ENCODE assay signal across 17 cellular contexts in genomic region chr10:99593312-99593711, GRCh38. TPM values are rescaled to one million over a fixed set of nuclear protein-coding genes. Genes with fewer than 3 reads are reported as not detected.
DNase-seq lines count a peak whose midpoint lies in the region; ATAC-seq and TF ChIP-seq lines count a peak whose summit lies in the region.
"Had no signal": no experiment of that assay in that cellular context is flagged by ENCODE, and none has a peak within 500 bp of the region (broad histone marks: within the 10 kb centered on the region; RNA-seq: fewer than 3 reads in every experiment).

No MANE protein-coding gene starts in this region.

- H3K36me3 ChIP-seq in MG63 (no peaks in the 10 kb centered on the region), transverse colon (no peaks in the 10 kb centered on the region)

- H3K4me3 ChIP-seq in MG63 (no peak overlapping the region), transverse colon (no peak overlapping the region)

- H3K27me3 ChIP-seq in MG63 (no peaks in the 10 kb centered on the region), transverse colon (no peaks in the 10 kb centered on the region)

- DNase-seq in DMS53 (lab: John Stamatoyannopoulos, UW), result peak; percentile 42
- no peak for DNase-seq in DMS53 treated with DMSO at 0.1 percent for 48 hours (lab: John Stamatoyannopoulos, UW; ENCODE audit: unreplicated experiment)
- DNase-seq in MG63, result peak; percentile 5
- peak; percentile 20 for DNase-seq in kidney tubule cell (ENCODE audit: low spot score)
- peak; percentile 82 for DNase-seq in transverse colon
- DNase-seq in activated T-cell treated with anti-CD3 and anti-CD28 coated beads, Interleukin-2, amount 50 U/mL, for 48 hours, result no peak
- DNase-seq: NCI-H1417, NCI-H2081 treated with DMSO at 0.1 percent for 48 hours, NCI-H2227 treated with DMSO at 0.1 percent for 48 hours, NCI-H526, OCI-M1, T-cell had no signal

- H3K9me3 Mint-ChIP-seq in activated T-helper 17 cell treated with anti-CD3 and anti-CD28 coated beads, Interleukin-2, amount 50 U/mL, for 72 hours, result no peaks in the 10 kb centered on the region
- H3K9me3 Mint-ChIP-seq: T-cell had no signal

- H3K27ac ChIP-seq in transverse colon, result peak overlapping the region; percentile 25 to 81 (median 68)
- H3K27ac ChIP-seq: 22Rv1, C4-2B, KMS-11 had no signal

- in situ Hi-C loops in transverse colon (cut with MboI; ENCODE audit: low pct_ligation_motif_present in 1 of 4, low pct_unique_long_range_greater_than_20kb in 1 of 4, low sequenced_read_pairs in 3 of 4), result no loop called here

- H3K9me3 ChIP-seq in MG63, result no peaks in the 10 kb centered on the region
- H3K9me3 ChIP-seq in transverse colon, result no peaks in the 10 kb centered on the region

- no peaks in the 10 kb centered on the region for H3K4me1 Mint-ChIP-seq in activated T-helper 17 cell treated with anti-CD3 and anti-CD28 coated beads, Interleukin-2, amount 50 U/mL, for 72 hours
- H3K4me1 Mint-ChIP-seq: T-cell had no signal

- H3K27ac Mint-ChIP-seq in activated T-helper 17 cell treated with anti-CD3 and anti-CD28 coated beads, Interleukin-2, amount 50 U/mL, for 72 hours, result no peak overlapping the region
- H3K27ac Mint-ChIP-seq: T-cell had no signal

- intact Hi-C loops in transverse colon (cut with DNase I; ENCODE audit: low total_unique reads), result no loop called here

- WGBS in transverse colon (ENCODE audit: low coverage in 1 of 2), 2 donors, result 36 to 38% methylated on average over 4 to 5 of the region's 5 CpGs

- H3K4me3 Mint-ChIP-seq in activated T-helper 17 cell treated with anti-CD3 and anti-CD28 coated beads, Interleukin-2, amount 50 U/mL, for 72 hours, result no peak overlapping the region
- H3K4me3 Mint-ChIP-seq: T-cell had no signal

- no peak for TF ChIP-seq EP300 in transverse colon (IDR thresholded peaks at IDR 0.05; ENCODE audit: low read depth)

- TF ChIP-seq CTCF in transverse colon (IDR thresholded peaks at IDR 0.05), result no peak

- no peak for ATAC-seq in activated T-helper 17 cell treated with anti-CD3 and anti-CD28 coated beads, Interleukin-2, amount 50 U/mL, for 72 hours (replicated peaks)
- no peak for ATAC-seq in GM21423 (IDR thresholded peaks at IDR 0.05; ENCODE audit: unreplicated experiment)
- ATAC-seq: T-cell had no signal

- no peaks in the 10 kb centered on the region for H3K36me3 Mint-ChIP-seq in activated T-helper 17 cell treated with anti-CD3 and anti-CD28 coated beads, Interleukin-2, amount 50 U/mL, for 72 hours (ENCODE audit: low read depth)
- H3K36me3 Mint-ChIP-seq: T-cell had no signal

- TF ChIP-seq POLR2A in transverse colon (IDR thresholded peaks at IDR 0.05), result no peak

- H3K4me1 ChIP-seq in transverse colon, result peaks cover 5 to 49% (median 23%) of the 10 kb centered on the region in 4 donors

- no peaks in the 10 kb centered on the region for H3K27me3 Mint-ChIP-seq in activated T-helper 17 cell treated with anti-CD3 and anti-CD28 coated beads, Interleukin-2, amount 50 U/mL, for 72 hours

RNA-seq across cellular contexts. Expression of gene SLC25A28, which starts 26.9 kb away (rescaled TPM):
- total RNA-seq in MG63 (2014; rRNA removed; shearing (Covaris generic); ENCODE audit: low replicate concordance), result 20.0 and 35.3 TPM in 2 replicates
- total RNA-seq in transverse colon, result 10 to 100 TPM; 22.1 to 36.2 (median 30.1) TPM
- 10 to 100 TPM; 39.2 to 47.2 TPM for total RNA-seq in activated T-helper 17 cell treated with anti-CD3 and anti-CD28 coated beads, Interleukin-2, amount 50 U/mL, for 72 hours

Comparison
In these comparisons a context has a peak if more than half of its experiments do, and no peak if none do; other contexts are left out.
1. DNase-seq: peak in DMS53 (single experiment), MG63 (single experiment), kidney tubule cell (single experiment) and transverse colon (single experiment); none in DMS53 treated with DMSO at 0.1 percent for 48 hours (single experiment) and activated T-cell treated with anti-CD3 and anti-CD28 coated beads, Interleukin-2, amount 50 U/mL, for 48 hours (0 of 2).